39 cellular contexts compared by ENCODE assay signal in genomic region chr6:169201985-169202384, GRCh38. TPM values are rescaled to one million over a fixed set of nuclear protein-coding genes. Genes with fewer than 3 reads are reported as not detected.
"Had no signal": no experiment of that assay in that cellular context is flagged by ENCODE, and none has a peak within 500 bp of the region (broad histone marks: within the 10 kb centered on the region; RNA-seq: fewer than 3 reads in every experiment).

No MANE protein-coding gene starts in this region.

- H3K27me3 ChIP-seq: ascending aorta, cardiac muscle cell had no signal

- H3K4me3 Mint-ChIP-seq: activated B cell treated with CpG ODN at 0.5 μM for 24 hours; activated CD4-positive, alpha-beta memory T cell treated with anti-CD3 and anti-CD28 coated beads for 36 hours; activated CD4-positive, alpha-beta T cell treated with anti-CD3 and anti-CD28 coated beads, Interleukin-2, amount 10 ng/mL, durations not matched to agents 24 days and 14 days; activated CD8-positive, alpha-beta T cell treated with anti-CD3 and anti-CD28 coated beads for 36 hours; activated naive CD4-positive, alpha-beta T cell treated with anti-CD3 and anti-CD28 coated beads, Interleukin-2, amount 10 ng/mL, durations not matched to agents 7 days and 5 days; activated naive CD4-positive, alpha-beta T cell treated with anti-CD3 and anti-CD28 coated beads, Interleukin-2, amount 50 U/mL, for 24 hours; activated naive CD8-positive, alpha-beta T cell; activated naive CD8-positive, alpha-beta T cell treated with anti-CD3 and anti-CD28 coated beads, Interleukin-2, amount 10 ng/mL, durations not matched to agents 7 days and 5 days; activated naive CD8-positive, alpha-beta T cell treated with anti-CD3 and anti-CD28 coated beads, Interleukin-2, amount 50 U/mL, for 24 hours; activated T-cell treated with anti-CD3 and anti-CD28 coated beads, Interleukin-2, amount 50 U/mL, for 4 hours; activated T-cell treated with anti-CD3 and anti-CD28 coated beads, Interleukin-2, amount 50 U/mL, for 72 hours; activated T-helper 1 cell treated with anti-CD3 and anti-CD28 coated beads, Interleukin-12 subunit alpha, Interleukin-12 subunit beta, Interleukin-2, Interleukin-4 antibody, amounts not matched to agents 30 ng/mL and 10 ng/mL and 1 ng/mL, durations not matched to agents 14 hours and 24 hours and 36 hours; activated T-helper 17 cell treated with anti-CD3 and anti-CD28 coated beads, Interleukin-2, amount 50 U/mL, for 72 hours; brain; central memory CD8-positive, alpha-beta T cell; T-helper 1 cell treated with Interleukin-12 subunit alpha and Interleukin-12 subunit beta and Interleukin-4 antibody, amounts not matched to agents 30 μg/mL and 1 μg/mL, for 36 hours; T-helper 2 cell treated with Interferon-gamma antibody and Interleukin-4, amounts not matched to agents 5 μg/mL and 100 μg/mL, for 36 hours had no signal

- ATAC-seq: activated CD8-positive, alpha-beta T cell treated with anti-CD3 and anti-CD28 coated beads for 36 hours; activated naive CD8-positive, alpha-beta T cell treated with anti-CD3 and anti-CD28 coated beads, Interleukin-2, amount 50 U/mL, for 24 hours; activated T-cell treated with anti-CD3 and anti-CD28 coated beads, Interleukin-2, amount 50 U/mL, for 4 hours; activated T-cell treated with anti-CD3 and anti-CD28 coated beads, Interleukin-2, amount 50 U/mL, for 72 hours; activated T-helper 17 cell treated with anti-CD3 and anti-CD28 coated beads, Interleukin-2, amount 50 U/mL, for 72 hours had no signal

- H3K4me1 Mint-ChIP-seq: activated B cell treated with CpG ODN at 0.5 μM for 24 hours; activated CD4-positive, alpha-beta T cell treated with anti-CD3 and anti-CD28 coated beads, Interleukin-2, amount 10 ng/mL, durations not matched to agents 24 days and 14 days; activated naive CD4-positive, alpha-beta T cell treated with anti-CD3 and anti-CD28 coated beads, Interleukin-2, amount 10 ng/mL, durations not matched to agents 7 days and 5 days; activated naive CD4-positive, alpha-beta T cell treated with anti-CD3 and anti-CD28 coated beads, Interleukin-2, amount 50 U/mL, for 24 hours; activated naive CD8-positive, alpha-beta T cell treated with anti-CD3 and anti-CD28 coated beads, Interleukin-2, amount 10 ng/mL, durations not matched to agents 7 days and 5 days; activated naive CD8-positive, alpha-beta T cell treated with anti-CD3 and anti-CD28 coated beads, Interleukin-2, amount 50 U/mL, for 24 hours; activated T-helper 17 cell treated with anti-CD3 and anti-CD28 coated beads, Interleukin-2, amount 50 U/mL, for 72 hours; brain; central memory CD8-positive, alpha-beta T cell had no signal

- H3K36me3 ChIP-seq: ascending aorta, cardiac muscle cell had no signal

- H3K27ac Mint-ChIP-seq: activated B cell treated with CpG ODN at 0.5 μM for 24 hours; activated CD4-positive, alpha-beta memory T cell treated with anti-CD3 and anti-CD28 coated beads for 36 hours; activated CD4-positive, alpha-beta T cell treated with anti-CD3 and anti-CD28 coated beads, Interleukin-2, amount 10 ng/mL, durations not matched to agents 24 days and 14 days; activated CD8-positive, alpha-beta T cell treated with anti-CD3 and anti-CD28 coated beads for 36 hours; activated naive CD4-positive, alpha-beta T cell treated with anti-CD3 and anti-CD28 coated beads, Interleukin-2, amount 10 ng/mL, durations not matched to agents 7 days and 5 days; activated naive CD4-positive, alpha-beta T cell treated with anti-CD3 and anti-CD28 coated beads, Interleukin-2, amount 50 U/mL, for 24 hours; activated naive CD8-positive, alpha-beta T cell; activated naive CD8-positive, alpha-beta T cell treated with anti-CD3 and anti-CD28 coated beads, Interleukin-2, amount 10 ng/mL, durations not matched to agents 7 days and 5 days; activated naive CD8-positive, alpha-beta T cell treated with anti-CD3 and anti-CD28 coated beads, Interleukin-2, amount 50 U/mL, for 24 hours; activated T-cell treated with anti-CD3 and anti-CD28 coated beads, Interleukin-2, amount 50 U/mL, for 72 hours; activated T-helper 1 cell treated with anti-CD3 and anti-CD28 coated beads, Interleukin-12 subunit alpha, Interleukin-12 subunit beta, Interleukin-2, Interleukin-4 antibody, amounts not matched to agents 30 ng/mL and 10 ng/mL and 1 ng/mL, durations not matched to agents 14 hours and 24 hours and 36 hours; activated T-helper 17 cell treated with anti-CD3 and anti-CD28 coated beads, Interleukin-2, amount 50 U/mL, for 72 hours; brain; T-helper 1 cell treated with Interleukin-12 subunit alpha and Interleukin-12 subunit beta and Interleukin-4 antibody, amounts not matched to agents 30 μg/mL and 1 μg/mL, for 36 hours; T-helper 2 cell treated with Interferon-gamma antibody and Interleukin-4, amounts not matched to agents 5 μg/mL and 100 μg/mL, for 36 hours had no signal

- H3K4me3 ChIP-seq: ascending aorta, cardiac muscle cell had no signal

- H3K27ac ChIP-seq: ascending aorta, cardiac muscle cell, VCaP had no signal

- FAIRE-seq: bronchial epithelial cell, TTC549 had no signal

- H3K27me3 Mint-ChIP-seq: activated B cell treated with CpG ODN at 0.5 μM for 24 hours; activated CD4-positive, alpha-beta memory T cell treated with anti-CD3 and anti-CD28 coated beads for 36 hours; activated CD4-positive, alpha-beta T cell treated with anti-CD3 and anti-CD28 coated beads, Interleukin-2, amount 10 ng/mL, durations not matched to agents 24 days and 14 days; activated CD8-positive, alpha-beta T cell treated with anti-CD3 and anti-CD28 coated beads for 36 hours; activated naive CD4-positive, alpha-beta T cell treated with anti-CD3 and anti-CD28 coated beads, Interleukin-2, amount 50 U/mL, for 24 hours; activated naive CD8-positive, alpha-beta T cell; activated naive CD8-positive, alpha-beta T cell treated with anti-CD3 and anti-CD28 coated beads, Interleukin-2, amount 10 ng/mL, durations not matched to agents 7 days and 5 days; activated naive CD8-positive, alpha-beta T cell treated with anti-CD3 and anti-CD28 coated beads, Interleukin-2, amount 50 U/mL, for 24 hours; brain; central memory CD8-positive, alpha-beta T cell had no signal

- DNase-seq: activated B cell treated with CpG ODN at 0.5 μM for 24 hours; activated CD4-positive, alpha-beta memory T cell treated with anti-CD3 and anti-CD28 coated beads for 36 hours; activated CD4-positive, alpha-beta T cell treated with anti-CD3 and anti-CD28 coated beads for 4 hours; activated CD4-positive, alpha-beta T cell treated with anti-CD3 and anti-CD28 coated beads, Interleukin-2, amount 10 ng/mL, durations not matched to agents 24 days and 14 days; activated CD4-positive, alpha-beta T cell treated with anti-CD3 and anti-CD28 coated beads, Interleukin-2, amount 50 U/mL, for 1 hour; activated CD4-positive, alpha-beta T cell treated with anti-CD3 and anti-CD28 coated beads, Interleukin-2, amount 50 U/mL, for 4 hours; activated CD4-positive, CD25-positive, alpha-beta regulatory T cell treated with anti-CD3 and anti-CD28 coated beads, Interleukin-2, amount 50 U/mL, for 72 hours; activated CD8-positive, alpha-beta memory T cell treated with anti-CD3 and anti-CD28 coated beads, Interleukin-2, amount 50 U/mL, for 4 hours; activated CD8-positive, alpha-beta T cell treated with anti-CD3 and anti-CD28 coated beads for 36 hours; activated effector memory CD4-positive, alpha-beta T cell treated with anti-CD3 and anti-CD28 coated beads, Interleukin-2, amount 50 U/mL, for 16 hours; activated gamma-delta T cell treated with Interleukin-2 at 50 U/mL for 16 hours; activated naive CD4-positive, alpha-beta T cell treated with anti-CD3 and anti-CD28 coated beads, Interleukin-2, amount 10 ng/mL, durations not matched to agents 7 days and 5 days; activated naive CD4-positive, alpha-beta T cell treated with Interleukin-2 at 50 U/mL for 16 hours; activated naive CD8-positive, alpha-beta T cell treated with anti-CD3 and anti-CD28 coated beads, Interleukin-2, amount 10 ng/mL, durations not matched to agents 7 days and 5 days; activated naive CD8-positive, alpha-beta T cell treated with anti-CD3 and anti-CD28 coated beads, Interleukin-2, amount 50 U/mL, for 24 hours; activated T-cell treated with anti-CD3 and anti-CD28 coated beads for 4 hours; activated T-cell treated with anti-CD3 and anti-CD28 coated beads, Interleukin-2, amount 50 U/mL, for 1 hour; activated T-cell treated with anti-CD3 and anti-CD28 coated beads, Interleukin-2, amount 50 U/mL, for 4 hours; activated T-cell treated with anti-CD3 and anti-CD28 coated beads, Interleukin-2, amount 50 U/mL, for 72 hours; amygdala; anterior cingulate cortex; caudate nucleus; T-helper 1 cell; T-helper 2 cell; T-helper 9 cell had no signal

RNA-seq across cellular contexts. Expression of gene THBS2, which starts 51.7 kb away (rescaled TPM):
- total RNA-seq: activated B cell treated with CpG ODN at 0.5 μM for 24 hours; activated CD4-positive, alpha-beta memory T cell treated with anti-CD3 and anti-CD28 coated beads for 36 hours; activated CD4-positive, alpha-beta T cell treated with anti-CD3 and anti-CD28 coated beads, Interleukin-2, amount 10 ng/mL, durations not matched to agents 24 days and 14 days; activated CD8-positive, alpha-beta memory T cell treated with anti-CD3 and anti-CD28 coated beads for 36 hours; activated CD8-positive, alpha-beta T cell treated with anti-CD3 and anti-CD28 coated beads for 36 hours; activated naive CD8-positive, alpha-beta T cell treated with anti-CD3 and anti-CD28 coated beads, Interleukin-2, amount 10 ng/mL, durations not matched to agents 7 days and 5 days; activated T-cell treated with anti-CD3 and anti-CD28 coated beads, Interleukin-2, amount 50 U/mL, for 72 hours; activated T-helper 1 cell treated with anti-CD3 and anti-CD28 coated beads, Interleukin-12 subunit alpha, Interleukin-12 subunit beta, Interleukin-2, Interleukin-4 antibody, amounts not matched to agents 30 ng/mL and 10 ng/mL and 1 ng/mL, durations not matched to agents 14 hours and 24 hours and 36 hours; activated T-helper 17 cell treated with anti-CD3 and anti-CD28 coated beads, Interleukin-2, amount 50 U/mL, for 72 hours had no signal
